ENCODE assay signal across 18 cellular contexts in genomic region chr11:95346207-95346718, GRCh38.
DNase-seq lines count a peak whose midpoint lies in the region; ATAC-seq and TF ChIP-seq lines count a peak whose summit lies in the region.
"Had no signal": no experiment of that assay in that cellular context is flagged by ENCODE, and none has a peak within 500 bp of the region (broad histone marks: within the 10 kb centered on the region; RNA-seq: fewer than 3 reads in every experiment).

No MANE protein-coding gene starts in this region.

- H3K4me1 Mint-ChIP-seq in activated naive CD4-positive, alpha-beta T cell treated with anti-CD3 and anti-CD28 coated beads for 36 hours (ENCODE audit: low read depth): peaks cover 18% of the 10 kb centered on the region
- H3K4me1 Mint-ChIP-seq in activated naive CD8-positive, alpha-beta T cell treated with anti-CD3 and anti-CD28 coated beads for 36 hours: peaks cover 19% of the 10 kb centered on the region
- no peaks in the 10 kb centered on the region for H3K4me1 Mint-ChIP-seq in immature natural killer cell

- TF ChIP-seq CTCF in HL-60 (IDR thresholded peaks at IDR 0.05; ENCODE audit: insufficient read depth, low read length): no peak

- CTCF ChIA-PET in activated naive CD4-positive, alpha-beta T cell treated with anti-CD3 and anti-CD28 coated beads for 36 hours (lab: Charles Lee): interaction anchor here (0.9 to 1.2 kb wide), 3 partner anchors 12 to 359 kb away, joined by 3 to 6 read pairs (median 3); no protein-coding TSS in a partner anchor

- no peak overlapping the region for H3K4me3 Mint-ChIP-seq in activated naive CD4-positive, alpha-beta T cell treated with anti-CD3 and anti-CD28 coated beads for 36 hours
- no peak overlapping the region for H3K4me3 Mint-ChIP-seq in activated naive CD8-positive, alpha-beta T cell treated with anti-CD3 and anti-CD28 coated beads for 36 hours
- no peak overlapping the region for H3K4me3 Mint-ChIP-seq in immature natural killer cell
- H3K4me3 Mint-ChIP-seq: CD14-positive monocyte had no signal

- DNase-seq in activated naive CD4-positive, alpha-beta T cell treated with anti-CD3 and anti-CD28 coated beads for 36 hours: no peak
- DNase-seq in activated naive CD4-positive, alpha-beta T cell (lab: John Stamatoyannopoulos, UW): no peak
- DNase-seq in HL-60 (ENCODE audit: low read depth in 1 of 2, low spot score in 1 of 2) (no peak), sciatic nerve (ENCODE audit: low spot score) (no peak), NCI-H226 (no peak), immature natural killer cell (no peak)
- no peak for DNase-seq in activated naive CD8-positive, alpha-beta T cell treated with anti-CD3 and anti-CD28 coated beads for 36 hours
- DNase-seq: DMS 273 treated with DMSO at 0.1 percent for 48 hours, GF-D8, GOT3, MG63, NCI-H1105, NCI-H1694 treated with DMSO at 0.1 percent for 48 hours, NCI-H2107, NCI-H69, RPMI8226 had no signal

- intact Hi-C loops in activated naive CD4-positive, alpha-beta T cell treated with anti-CD3 and anti-CD28 coated beads for 36 hours (cut with micrococcal nuclease): loop anchor here (1.0 to 2.0 kb wide), 2 partner anchors 47 to 354 kb away; no protein-coding TSS in a partner anchor
- intact Hi-C loops in sciatic nerve (cut with DNase I): no loop called here

- H3K27me3 ChIP-seq in HL-60 (ENCODE audit: insufficient read depth, poor library complexity, severe bottlenecking): no peaks in the 10 kb centered on the region
- H3K27me3 ChIP-seq: MG63 had no signal

- no peak overlapping the region for H3K4me3 ChIP-seq in HL-60 (replicated peaks; ENCODE audit: insufficient read depth, low read length)
- H3K4me3 ChIP-seq: MG63 had no signal

- H3K27me3 Mint-ChIP-seq in activated naive CD4-positive, alpha-beta T cell treated with anti-CD3 and anti-CD28 coated beads for 36 hours (ENCODE audit: low read depth): no peaks in the 10 kb centered on the region
- H3K27me3 Mint-ChIP-seq in activated naive CD8-positive, alpha-beta T cell treated with anti-CD3 and anti-CD28 coated beads for 36 hours: no peaks in the 10 kb centered on the region
- H3K27me3 Mint-ChIP-seq in immature natural killer cell (ENCODE audit: low read depth in 3 of 3): peaks cover 1 to 5% (median 5%) of the 10 kb centered on the region in 3 donors

- H3K36me3 Mint-ChIP-seq in activated naive CD4-positive, alpha-beta T cell treated with anti-CD3 and anti-CD28 coated beads for 36 hours (ENCODE audit: low read depth): peaks cover 5% of the 10 kb centered on the region
- peaks cover 15% of the 10 kb centered on the region for H3K36me3 Mint-ChIP-seq in activated naive CD8-positive, alpha-beta T cell treated with anti-CD3 and anti-CD28 coated beads for 36 hours
- peaks cover 4 to 8% (median 5%) of the 10 kb centered on the region in 3 donors for H3K36me3 Mint-ChIP-seq in immature natural killer cell

- peaks cover 16% of the 10 kb centered on the region for H3K9me3 Mint-ChIP-seq in activated naive CD4-positive, alpha-beta T cell treated with anti-CD3 and anti-CD28 coated beads for 36 hours
- peaks cover 12% of the 10 kb centered on the region for H3K9me3 Mint-ChIP-seq in activated naive CD8-positive, alpha-beta T cell treated with anti-CD3 and anti-CD28 coated beads for 36 hours
- H3K9me3 Mint-ChIP-seq in immature natural killer cell: peaks cover 2 to 17% (median 6%) of the 10 kb centered on the region in 6 donors

- H3K27ac Mint-ChIP-seq in activated naive CD4-positive, alpha-beta T cell treated with anti-CD3 and anti-CD28 coated beads for 36 hours: peak overlapping the region; percentile 15
- peak overlapping the region; percentile 68 for H3K27ac Mint-ChIP-seq in activated naive CD8-positive, alpha-beta T cell treated with anti-CD3 and anti-CD28 coated beads for 36 hours
- no peak overlapping the region for H3K27ac Mint-ChIP-seq in immature natural killer cell

- peak; percentile 15 for ATAC-seq in sciatic nerve

- H3K27ac ChIP-seq in HL-60 (replicated peaks): peak overlapping the region; percentile 55
- H3K27ac ChIP-seq: KMS-11 had no signal

Comparison
In these comparisons a context has a peak if more than half of its experiments do, and no peak if none do; other contexts are left out.
1. H3K27ac Mint-ChIP-seq: peak in activated naive CD4-positive, alpha-beta T cell treated with anti-CD3 and anti-CD28 coated beads for 36 hours (single experiment) and activated naive CD8-positive, alpha-beta T cell treated with anti-CD3 and anti-CD28 coated beads for 36 hours (single experiment); none in immature natural killer cell (0 of 6).